7 cellular contexts compared by ENCODE assay signal in the genomic region with DNA sequence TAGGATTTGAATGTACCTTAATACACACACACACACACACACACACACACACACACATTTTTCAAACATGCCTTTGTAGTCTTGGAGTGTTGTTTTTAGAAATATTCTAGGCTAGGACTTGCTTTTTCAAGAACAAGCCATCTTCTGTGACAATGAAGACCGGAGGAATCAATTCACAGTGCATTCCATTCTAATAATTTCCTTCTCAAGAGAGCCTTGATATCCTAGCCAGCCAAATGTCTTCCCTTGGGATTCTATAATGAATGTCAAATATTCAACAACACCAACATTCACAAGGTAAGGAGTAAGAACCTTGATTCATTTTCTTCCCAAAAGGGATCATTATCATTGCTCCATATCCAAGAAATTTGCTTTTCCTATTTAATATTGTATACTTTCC.
"Had no signal": no experiment of that assay in that cellular context is flagged by ENCODE, and none has a peak within 500 bp of the region (broad histone marks: within the 10 kb centered on the region; RNA-seq: fewer than 3 reads in every experiment).

No MANE protein-coding gene starts in this region.

- H2AFZ ChIP-seq: GM23248 had no signal

- H3K4me3 ChIP-seq: GM23248 had no signal

- H3K4me3 Mint-ChIP-seq: IgD-negative memory B cell had no signal

- H3K27ac ChIP-seq: GM23248, HL-60 had no signal

- H3K4me1 Mint-ChIP-seq: IgD-negative memory B cell had no signal

- H3K27ac Mint-ChIP-seq: IgD-negative memory B cell had no signal

- H3K9ac ChIP-seq: GM23248 had no signal

- H3K36me3 Mint-ChIP-seq: IgD-negative memory B cell had no signal

- H3K27me3 Mint-ChIP-seq: IgD-negative memory B cell had no signal

- DNase-seq: GM23248, GOT3, H7, HCEC 1CT, KBM-7 had no signal
